Comparison of ENCODE assay signal across 9 cellular contexts in genomic region chr3:98521897-98522537, GRCh38. TPM values are rescaled to one million over a fixed set of nuclear protein-coding genes. Genes with fewer than 3 reads are reported as not detected.
DNase-seq lines count a peak whose midpoint lies in the region; ATAC-seq and TF ChIP-seq lines count a peak whose summit lies in the region.
"Had no signal": no experiment of that assay in that cellular context is flagged by ENCODE, and none has a peak within 500 bp of the region (broad histone marks: within the 10 kb centered on the region; RNA-seq: fewer than 3 reads in every experiment).

No MANE protein-coding gene starts in this region.

- H3K36me3 Mint-ChIP-seq in activated T-helper 17 cell treated with anti-CD3 and anti-CD28 coated beads, Interleukin-2, amount 50 U/mL, for 72 hours (ENCODE audit: low read depth) = peaks cover 91% of the 10 kb centered on the region
- peaks cover 9% of the 10 kb centered on the region for H3K36me3 Mint-ChIP-seq in neural crest cell (ENCODE audit: low read depth)

- peak overlapping the region; percentile 89 for H3K27ac Mint-ChIP-seq in activated T-helper 17 cell treated with anti-CD3 and anti-CD28 coated beads, Interleukin-2, amount 50 U/mL, for 72 hours
- peak overlapping the region; percentile 64 for H3K27ac Mint-ChIP-seq in neural crest cell (ENCODE audit: unreplicated experiment)

- H3K9me3 ChIP-seq in OCI-LY1 (ENCODE audit: low read length) = no peaks in the 10 kb centered on the region
- no peaks in the 10 kb centered on the region for H3K9me3 ChIP-seq in thoracic aorta

- peak overlapping the region; percentile 73 for H3K4me2 ChIP-seq in OCI-LY1 (ENCODE audit: low read length)

- H3K36me3 ChIP-seq in OCI-LY1 (ENCODE audit: insufficient read depth, low read length) = peaks cover 36% of the 10 kb centered on the region
- H3K36me3 ChIP-seq in thoracic aorta = no peaks in the 10 kb centered on the region

- TF ChIP-seq CTCF in OCI-LY1 (IDR thresholded peaks at IDR 0.05; ENCODE audit: low read length) (no peak), fibroblast of the aortic adventitia (IDR thresholded peaks at IDR 0.05; ENCODE audit: insufficient read depth, low read length) (no peak), neural crest cell (conservative IDR thresholded peaks at IDR 0.05) (no peak), thoracic aorta (IDR thresholded peaks at IDR 0.05) (no peak)

- no peaks in the 10 kb centered on the region for H3K27me3 Mint-ChIP-seq in activated T-helper 17 cell treated with anti-CD3 and anti-CD28 coated beads, Interleukin-2, amount 50 U/mL, for 72 hours
- no peaks in the 10 kb centered on the region for H3K27me3 Mint-ChIP-seq in neural crest cell (ENCODE audit: low read depth)

- DNase-seq in Ammon's horn (ENCODE audit: low spot score) (peak; percentile 49), fibroblast of the aortic adventitia (ENCODE audit: low read depth) (peak; percentile 62), neural crest cell (ENCODE audit: low read depth, low spot score) (peak; percentile 22), thoracic aorta (ENCODE audit: low spot score) (peak; percentile 14)

- H3K27ac ChIP-seq in OCI-LY1 (ENCODE audit: low read depth, low read length, poor library complexity, severe bottlenecking) (peak overlapping the region; percentile 18), thoracic aorta (peak overlapping the region; percentile 85 to 87)

- H3K4me1 ChIP-seq in OCI-LY1 (ENCODE audit: insufficient read depth, low read length, severe bottlenecking) = peaks cover 22% of the 10 kb centered on the region
- H3K4me1 ChIP-seq in thoracic aorta (ENCODE audit: control insufficient read depth in 1 of 2, low read depth in 2 of 2) = peaks cover 17 to 33% of the 10 kb centered on the region in 2 donors

- no peaks in the 10 kb centered on the region for H3K9me3 Mint-ChIP-seq in activated T-helper 17 cell treated with anti-CD3 and anti-CD28 coated beads, Interleukin-2, amount 50 U/mL, for 72 hours
- H3K9me3 Mint-ChIP-seq in neural crest cell = peaks cover 2% of the 10 kb centered on the region

- no peaks in the 10 kb centered on the region for H3K9me2 ChIP-seq in OCI-LY1 (ENCODE audit: low read depth, low read length)

- H3K4me3 ChIP-seq in OCI-LY1 (ENCODE audit: low read depth, low read length, poor library complexity, severe bottlenecking) = peak overlapping the region; percentile 87
- peak overlapping the region; percentile 81 for H3K4me3 ChIP-seq in fibroblast of the aortic adventitia (ENCODE audit: low read depth, low read length)
- peak overlapping the region; percentile 91 for H3K4me3 ChIP-seq in thoracic aorta

- no peak overlapping the region for H2AFZ ChIP-seq in OCI-LY1 (ENCODE audit: low read length)

- H3K9ac ChIP-seq in OCI-LY1 (ENCODE audit: low read length) = peak overlapping the region; percentile 84

- H3K4me1 Mint-ChIP-seq in activated T-helper 17 cell treated with anti-CD3 and anti-CD28 coated beads, Interleukin-2, amount 50 U/mL, for 72 hours = peaks cover 46% of the 10 kb centered on the region
- peaks cover 39% of the 10 kb centered on the region for H3K4me1 Mint-ChIP-seq in neural crest cell

- peak; percentile 33 for ATAC-seq in GM19043 (IDR thresholded peaks at IDR 0.05; ENCODE audit: low read depth, unreplicated experiment)
- ATAC-seq in HG03342 (IDR thresholded peaks at IDR 0.05; ENCODE audit: unreplicated experiment) = peak; percentile 45
- ATAC-seq in activated T-helper 17 cell treated with anti-CD3 and anti-CD28 coated beads, Interleukin-2, amount 50 U/mL, for 72 hours (replicated peaks) = peak; percentile 77
- ATAC-seq in thoracic aorta (ENCODE audit: insufficient number of reproducible peaks, low FRiP score, low read depth) = peak; percentile 53

- H3K4me3 Mint-ChIP-seq in activated T-helper 17 cell treated with anti-CD3 and anti-CD28 coated beads, Interleukin-2, amount 50 U/mL, for 72 hours = peak overlapping the region; percentile 86
- peak overlapping the region; percentile 90 for H3K4me3 Mint-ChIP-seq in neural crest cell

- H4K20me1 ChIP-seq in OCI-LY1 (ENCODE audit: insufficient read depth, low read length) = no peaks in the 10 kb centered on the region

- no peaks in the 10 kb centered on the region for H3F3A ChIP-seq in OCI-LY1 (ENCODE audit: insufficient read depth, low read length)

- H3K79me2 ChIP-seq in OCI-LY1 (ENCODE audit: insufficient read depth, low read length) = peaks cover 20% of the 10 kb centered on the region

- H3K27me3 ChIP-seq in OCI-LY1 (ENCODE audit: insufficient read depth, low read length) (no peaks in the 10 kb centered on the region), thoracic aorta (replicated peaks; ENCODE audit: insufficient read depth) (no peaks in the 10 kb centered on the region)

RNA-seq across cellular contexts. Expression of gene CLDND1, which starts 0.7 kb away (rescaled TPM):
- total RNA-seq in activated T-helper 17 cell treated with anti-CD3 and anti-CD28 coated beads, Interleukin-2, amount 50 U/mL, for 72 hours = 100 to 1,000 TPM; 300 to 381 TPM
- total RNA-seq in fibroblast of the aortic adventitia (ENCODE audit: low replicate concordance) = 65.2 and 88.0 TPM in 2 replicates
- total RNA-seq in neural crest cell = 93.5 and 102 TPM in 2 replicates
- 100 to 1,000 TPM; 134 to 175 TPM for total RNA-seq in thoracic aorta

RNA-seq across cellular contexts. Expression of gene GPR15, which starts 9.8 kb away (rescaled TPM):
- 10 to 100 TPM; 24.0 to 52.1 TPM for total RNA-seq in activated T-helper 17 cell treated with anti-CD3 and anti-CD28 coated beads, Interleukin-2, amount 50 U/mL, for 72 hours
- not detected in 2 replicates for total RNA-seq in fibroblast of the aortic adventitia (ENCODE audit: low replicate concordance)
- total RNA-seq in neural crest cell = not detected in 2 replicates
- total RNA-seq in thoracic aorta = not detected

RNA-seq across cellular contexts. Expression of gene OR5K2, which starts 24.5 kb away (rescaled TPM):
- total RNA-seq in activated T-helper 17 cell treated with anti-CD3 and anti-CD28 coated beads, Interleukin-2, amount 50 U/mL, for 72 hours = not detected
- total RNA-seq in fibroblast of the aortic adventitia (ENCODE audit: low replicate concordance) (not detected in 2 replicates), neural crest cell (not detected in 2 replicates), thoracic aorta (not detected)
- total RNA-seq: T-helper 2 cell treated with Interferon-gamma antibody and Interleukin-4, amounts not matched to agents 100 ng/mL and 5 ng/mL, for 36 hours had no signal

RNA-seq across cellular contexts. Expression of gene OR5K1, which starts 59.0 kb away (rescaled TPM):
- total RNA-seq in activated T-helper 17 cell treated with anti-CD3 and anti-CD28 coated beads, Interleukin-2, amount 50 U/mL, for 72 hours = under 1 TPM in 1 of 2 donors, not detected in 1; 0.24 TPM
- total RNA-seq in fibroblast of the aortic adventitia (ENCODE audit: low replicate concordance) = 0.57 TPM in 1 of 2 replicates, not detected in the other
- not detected in 2 replicates for total RNA-seq in neural crest cell
- not detected for total RNA-seq in thoracic aorta
- total RNA-seq: T-helper 2 cell treated with Interferon-gamma antibody and Interleukin-4, amounts not matched to agents 100 ng/mL and 5 ng/mL, for 36 hours had no signal

Comparison
In these comparisons a context has a peak if more than half of its experiments do, and no peak if none do; other contexts are left out.
1. Peak in every context shown above with its lines: DNase-seq, ATAC-seq, H3K4me3 ChIP-seq and H3K27ac ChIP-seq.
2. RNA of gene GPR15, which starts 9.8 kb away (total RNA-seq): 24.0 to 52.1 TPM in activated T-helper 17 cell treated with anti-CD3 and anti-CD28 coated beads, Interleukin-2, amount 50 U/mL, for 72 hours; not detected in thoracic aorta, not detected in fibroblast of the aortic adventitia and not detected in neural crest cell; every median in the first group is over 10 times any median in the second.